19 cellular contexts compared by ENCODE assay signal in genomic region chr1:17213433-17214148, GRCh38. TPM values are rescaled to one million over a fixed set of nuclear protein-coding genes. Genes with fewer than 3 reads are reported as not detected.
DNase-seq lines count a peak whose midpoint lies in the region; ATAC-seq, FAIRE-seq and TF ChIP-seq lines count a peak whose summit lies in the region.
"Had no signal": no experiment of that assay in that cellular context is flagged by ENCODE, and none has a peak within 500 bp of the region (broad histone marks: within the 10 kb centered on the region; RNA-seq: fewer than 3 reads in every experiment).

No MANE protein-coding gene starts in this region.

- H3K9me3 ChIP-seq in left ventricle myocardium inferior (replicated peaks) = no peaks in the 10 kb centered on the region
- H3K9me3 ChIP-seq in astrocyte (ENCODE audit: insufficient read depth, low read depth, low read length) = no peaks in the 10 kb centered on the region
- no peaks in the 10 kb centered on the region for H3K9me3 ChIP-seq in mesenchymal stem cell (ENCODE audit: control insufficient read depth, low read length)
- H3K9me3 ChIP-seq: ascending aorta, psoas muscle had no signal

- H3K4ac ChIP-seq in mesenchymal stem cell (ENCODE audit: low read depth in 1 of 2, low read length in 2 of 2) = no peak overlapping the region

- H3K14ac ChIP-seq in mesenchymal stem cell (ENCODE audit: low read length in 2 of 2) = peak overlapping the region in 1 of 2 experiments; percentile 37

- no peak overlapping the region for H3K27ac Mint-ChIP-seq in astrocyte (ENCODE audit: unreplicated experiment)

- peaks cover 28% of the 10 kb centered on the region for H3K4me1 Mint-ChIP-seq in astrocyte (ENCODE audit: low read depth, unreplicated experiment)

- H3K4me1 ChIP-seq in left ventricle myocardium inferior = peaks cover 7% of the 10 kb centered on the region
- H3K4me1 ChIP-seq in astrocyte (ENCODE audit: insufficient read depth, low read length) = peaks cover 29% of the 10 kb centered on the region
- peaks cover 56% of the 10 kb centered on the region for H3K4me1 ChIP-seq in mesenchymal stem cell (ENCODE audit: control insufficient read depth, insufficient read depth, low read depth, low read length)
- H3K4me1 ChIP-seq: ascending aorta, psoas muscle had no signal

- H3K27me3 Mint-ChIP-seq in astrocyte (ENCODE audit: low read depth, unreplicated experiment) = peaks cover 20% of the 10 kb centered on the region

- no peaks in the 10 kb centered on the region for H3K79me1 ChIP-seq in mesenchymal stem cell (replicated peaks; ENCODE audit: low read length, poor library complexity, severe bottlenecking)

- H4K20me1 ChIP-seq in astrocyte (ENCODE audit: insufficient read depth, low read length) = no peaks in the 10 kb centered on the region

- H3K27ac ChIP-seq in left ventricle myocardium inferior (replicated peaks) (no peak overlapping the region), astrocyte (ENCODE audit: low read depth, low read length) (no peak overlapping the region), mesenchymal stem cell (ENCODE audit: low read length, poor library complexity, severe bottlenecking) (peak overlapping the region; percentile 95)
- H3K27ac ChIP-seq: ascending aorta, psoas muscle had no signal

- H3K36me3 ChIP-seq in left ventricle myocardium inferior (no peaks in the 10 kb centered on the region), astrocyte (ENCODE audit: insufficient read depth, low read length) (no peaks in the 10 kb centered on the region), mesenchymal stem cell (ENCODE audit: control insufficient read depth in 1 of 2, insufficient read depth in 2 of 2, low read depth in 1 of 2, low read length in 2 of 2) (no peaks in the 10 kb centered on the region)
- H3K36me3 ChIP-seq: ascending aorta had no signal

- TF ChIP-seq CTCF in left ventricle myocardium inferior (IDR thresholded peaks at IDR 0.05; ENCODE audit: borderline replicate concordance) = no peak
- no peak for TF ChIP-seq CTCF in astrocyte (IDR thresholded peaks at IDR 0.05; ENCODE audit: insufficient read depth, low read depth, low read length)

- no peak overlapping the region for H3K23ac ChIP-seq in mesenchymal stem cell (ENCODE audit: low read length in 2 of 2)

- peak overlapping the region; percentile 11 to 46 for H3K18ac ChIP-seq in mesenchymal stem cell (ENCODE audit: low read depth in 1 of 2, low read length in 2 of 2)

- H3K79me2 ChIP-seq in astrocyte (ENCODE audit: insufficient read depth, low read length) = no peaks in the 10 kb centered on the region

- H2BK120ac ChIP-seq in mesenchymal stem cell (ENCODE audit: low read depth, low read length) = no peak overlapping the region

- intact Hi-C loops in Right ventricle myocardium superior (cut with DNase I) = no loop called here
- intact Hi-C loops in left ventricle myocardium inferior (cut with micrococcal nuclease) = no loop called here

- H3K27me3 ChIP-seq in left ventricle myocardium inferior (ENCODE audit: low read depth) (peaks cover 90% of the 10 kb centered on the region), astrocyte (ENCODE audit: insufficient read depth, low read length) (no peaks in the 10 kb centered on the region), mesenchymal stem cell (ENCODE audit: control insufficient read depth in 1 of 2, insufficient read depth in 1 of 2, low read length in 2 of 2) (peaks cover 0 to 84% of the 10 kb centered on the region in 2 experiments)
- H3K27me3 ChIP-seq: ascending aorta had no signal

- ATAC-seq in Right ventricle myocardium superior (ENCODE audit: poor library complexity) (no peak), HG02840 (IDR thresholded peaks at IDR 0.05; ENCODE audit: low FRiP score, unreplicated experiment) (no peak)
- ATAC-seq: psoas muscle had no signal

- H2BK12ac ChIP-seq in mesenchymal stem cell (ENCODE audit: low read length in 2 of 2) = peak overlapping the region in 1 of 2 experiments; percentile 70

- H3K4me3 ChIP-seq in left ventricle myocardium inferior (no peak overlapping the region), astrocyte (ENCODE audit: insufficient read depth, low read depth, low read length) (no peak overlapping the region), mesenchymal stem cell (ENCODE audit: insufficient read depth in 1 of 2, low read depth in 1 of 2, low read length in 2 of 2) (no peak overlapping the region)
- H3K4me3 ChIP-seq: ascending aorta, psoas muscle, skin epidermis had no signal

- peak overlapping the region; percentile 60 for H2BK5ac ChIP-seq in mesenchymal stem cell (ENCODE audit: low read depth, low read length, poor library complexity, severe bottlenecking)

- H2AFZ ChIP-seq in astrocyte (ENCODE audit: low read depth, low read length) (peak overlapping the region; percentile 53), mesenchymal stem cell (ENCODE audit: low read depth, low read length) (no peak overlapping the region)

- H2AK5ac ChIP-seq in mesenchymal stem cell (ENCODE audit: low read length, severe bottlenecking) = peak overlapping the region; percentile 68

- H3K36me3 Mint-ChIP-seq in astrocyte (ENCODE audit: low read depth, unreplicated experiment) = peaks cover 2% of the 10 kb centered on the region
- H3K36me3 Mint-ChIP-seq: CD4-positive, CD25-positive, alpha-beta regulatory T cell had no signal

- WGBS in mesenchymal stem cell = 88% methylated on average over 13 of the region's 16 CpGs

- H3K4me3 Mint-ChIP-seq in astrocyte (ENCODE audit: unreplicated experiment) = no peak overlapping the region

- H4K8ac ChIP-seq in mesenchymal stem cell (ENCODE audit: low read length) = no peak overlapping the region

- no peak overlapping the region for H3K4me2 ChIP-seq in astrocyte (ENCODE audit: low read length)
- no peak overlapping the region for H3K4me2 ChIP-seq in mesenchymal stem cell (ENCODE audit: low read length, poor library complexity, severe bottlenecking)

- FAIRE-seq in astrocyte (lab: Jason Lieb, UNC) = no peak
- FAIRE-seq: colon, islet of Langerhans had no signal

- H3K9me3 Mint-ChIP-seq in astrocyte (ENCODE audit: unreplicated experiment) = peaks cover 4% of the 10 kb centered on the region
- H3K9me3 Mint-ChIP-seq: HFFc6 had no signal

- peak overlapping the region; percentile 3 for H3K9ac ChIP-seq in astrocyte (ENCODE audit: low read length)
- no peak overlapping the region for H3K9ac ChIP-seq in mesenchymal stem cell (ENCODE audit: low read length)

- peak; percentile 13 for DNase-seq in Right ventricle myocardium superior
- no peak for DNase-seq in left ventricle myocardium inferior
- no peak for DNase-seq in astrocyte (ENCODE audit: low read depth)
- no peak for DNase-seq in mesenchymal stem cell
- DNase-seq in stimulated activated CD4-positive, alpha-beta T cell treated with anti-CD3 and anti-CD28 coated beads, Interleukin-4, amount 100 ng/mL, for 1 hour = no peak
- DNase-seq in effector CD8-positive, alpha-beta T cell (lab: John Stamatoyannopoulos, UW) = no peak
- no peak for DNase-seq in NCI-H524 treated with DMSO at 0.1 percent for 48 hours (lab: John Stamatoyannopoulos, UW)
- DNase-seq: ACHN, NCI-H446 treated with DMSO at 0.1 percent for 48 hours had no signal

- peak overlapping the region; percentile 20 for H2BK15ac ChIP-seq in mesenchymal stem cell (ENCODE audit: low read depth, poor library complexity, severe bottlenecking)

- H4K91ac ChIP-seq in mesenchymal stem cell (ENCODE audit: low read length) = no peak overlapping the region

RNA-seq across cellular contexts. Expression of gene PADI1, which starts 8.7 kb away (rescaled TPM):
- total RNA-seq in Right ventricle myocardium superior (not detected), left ventricle myocardium inferior (not detected), astrocyte (not detected in 2 replicates)
- 0.03 TPM for polyA plus RNA-seq in mesenchymal stem cell (2013, experiment 1 of 2)
- 0.10 TPM for polyA plus RNA-seq in mesenchymal stem cell (2013, experiment 2 of 2)
- total RNA-seq: ascending aorta; CD4-positive, CD25-positive, alpha-beta regulatory T cell; psoas muscle; subcutaneous adipose tissue had no signal
- polyA plus RNA-seq: CD4-positive, CD25-positive, alpha-beta regulatory T cell; psoas muscle had no signal

RNA-seq across cellular contexts. Expression of gene PADI3, which starts 35.3 kb away (rescaled TPM):
- total RNA-seq in Right ventricle myocardium superior (not detected), left ventricle myocardium inferior (not detected), astrocyte (0.09 TPM in 1 of 2 replicates, not detected in the other)
- polyA plus RNA-seq in mesenchymal stem cell (2013, experiment 1 of 2) = not detected
- 0.01 TPM for polyA plus RNA-seq in mesenchymal stem cell (2013, experiment 2 of 2)
- total RNA-seq: ascending aorta; CD4-positive, CD25-positive, alpha-beta regulatory T cell; subcutaneous adipose tissue had no signal
- polyA plus RNA-seq: CD4-positive, CD25-positive, alpha-beta regulatory T cell; neural cell had no signal
